Comparison of ENCODE assay signal across 1 cellular context in the genomic region with DNA sequence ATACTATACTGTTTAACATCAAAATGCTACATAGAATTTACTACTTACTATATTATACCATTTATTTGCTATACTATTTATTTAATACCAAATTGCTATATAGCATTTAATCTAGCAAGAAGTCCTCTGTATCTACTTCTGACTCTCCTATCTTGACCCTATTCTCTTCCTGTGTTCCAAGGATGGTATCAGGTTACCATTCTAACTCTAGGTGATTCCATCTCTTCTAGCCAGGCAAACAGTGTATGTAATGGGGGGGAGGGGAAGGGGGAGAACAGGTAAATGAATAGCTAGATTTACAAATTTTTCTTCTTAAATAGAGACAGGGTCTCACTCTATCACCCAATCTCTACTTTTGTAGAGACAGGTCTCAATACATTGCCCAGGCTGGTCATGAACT.
TF ChIP-seq lines count a peak whose summit lies in the region.

No MANE protein-coding gene starts in this region.

TF ChIP-seq in WTC11, 78 proteins besides CTCF, POLR2A, EP300 and RAD21 (continued from another document):
- no peak for TF ChIP-seq E2F5 (CRISPR knock-in tag; IDR thresholded peaks at IDR 0.05)
TF ChIP-seq in WTC11: peak in this region for 0.
